24 cellular contexts compared by ENCODE assay signal in genomic region chr16:5004311-5004710, GRCh38. TPM values are rescaled to one million over a fixed set of nuclear protein-coding genes. Genes with fewer than 3 reads are reported as not detected.
"Had no signal": no experiment of that assay in that cellular context is flagged by ENCODE, and none has a peak within 500 bp of the region (broad histone marks: within the 10 kb centered on the region; RNA-seq: fewer than 3 reads in every experiment).

No MANE protein-coding gene starts in this region.

- H3K9ac ChIP-seq: neural progenitor cell, parathyroid adenoma had no signal

- H3K9me3 ChIP-seq: colonic mucosa, prostate gland, right lobe of liver, suprapubic skin, thyroid gland, upper lobe of left lung, uterus had no signal

- H3K27me3 ChIP-seq: colonic mucosa, foreskin keratinocyte, neural progenitor cell, right lobe of liver, suprapubic skin, thyroid gland, upper lobe of left lung, uterus had no signal

- H3K36me3 Mint-ChIP-seq: natural killer cell treated with Interleukin-12 subunit alpha and Interleukin-12 subunit beta and Interleukin-15 and Interleukin-18, amount 100 ng/mL, for 72 hours; neural progenitor cell had no signal

- ATAC-seq: foreskin keratinocyte; left lobe of liver; natural killer cell treated with Interleukin-12 subunit alpha and Interleukin-12 subunit beta and Interleukin-15 and Interleukin-18, amount 100 ng/mL, for 72 hours; right lobe of liver had no signal

- H3K27ac ChIP-seq: colonic mucosa, foreskin keratinocyte, neural progenitor cell, parathyroid adenoma, prostate gland, right lobe of liver, suprapubic skin, thyroid gland, upper lobe of left lung, uterus had no signal

- H3K4me2 ChIP-seq: neural progenitor cell had no signal

- H3K4me3 ChIP-seq: colonic mucosa, lung, neural progenitor cell, prostate gland, right lobe of liver, suprapubic skin, thyroid gland, upper lobe of left lung, uterus had no signal

- H3K4me1 ChIP-seq: colonic mucosa, foreskin keratinocyte, neural progenitor cell, parathyroid adenoma, prostate gland, right lobe of liver, suprapubic skin, thyroid gland, upper lobe of left lung, uterus had no signal

- H3K9me3 Mint-ChIP-seq: endodermal cell; natural killer cell treated with Interleukin-12 subunit alpha and Interleukin-12 subunit beta and Interleukin-15 and Interleukin-18, amount 100 ng/mL, for 72 hours; neural progenitor cell had no signal

- H3K4me1 Mint-ChIP-seq: endodermal cell, neural progenitor cell had no signal

- DNase-seq: colonic mucosa; dermis blood vessel endothelial cell; effector CD4-positive, alpha-beta T cell; endodermal cell; erythroblast; foreskin keratinocyte; hippocampal formation; kidney glomerular epithelial cell; mesenchymal stem cell; midbrain; occipital lobe; right lobe of liver; stimulated activated naive CD4-positive, alpha-beta T cell treated with Interleukin-2 at 50 U/mL for 16 hours; thyroid gland; upper lobe of left lung; uterus had no signal

- H3K36me3 ChIP-seq: colonic mucosa, neural progenitor cell, prostate gland, right lobe of liver, suprapubic skin, thyroid gland, upper lobe of left lung, uterus had no signal

- H2AFZ ChIP-seq: neural progenitor cell, parathyroid adenoma had no signal

- H3K4me3 Mint-ChIP-seq: endodermal cell; natural killer cell treated with Interleukin-12 subunit alpha and Interleukin-12 subunit beta and Interleukin-15 and Interleukin-18, amount 100 ng/mL, for 72 hours; neural progenitor cell had no signal

RNA-seq across cellular contexts. Expression of gene SEC14L5, which starts 46.2 kb away (rescaled TPM):
- total RNA-seq: dermis blood vessel endothelial cell; endothelial cell of umbilical vein; foreskin keratinocyte; natural killer cell treated with Interleukin-12 subunit alpha and Interleukin-12 subunit beta and Interleukin-15 and Interleukin-18, amount 100 ng/mL, for 72 hours had no signal
- polyA plus RNA-seq: endothelial cell of umbilical vein, foreskin keratinocyte had no signal
